In genomic region chr17:77092025-77092424, GRCh38 we compare ENCODE assay signal across 2 cellular contexts.
TF ChIP-seq lines count a peak whose summit lies in the region.

No MANE protein-coding gene starts in this region.

TF ChIP-seq in HepG2, 621 proteins besides CTCF, POLR2A, EP300 and RAD21:
- TF ChIP-seq CREB1 (IDR thresholded peaks at IDR 0.05), result peak; percentile 53; the same call in 1 of the 2 replicates
- no peak for TF ChIP-seq CREB1 (CRISPR knock-in tag; IDR thresholded peaks at IDR 0.05)
- TF ChIP-seq ZNF652 (CRISPR knock-in tag; IDR thresholded peaks at IDR 0.05; ENCODE audit: borderline replicate concordance, low read depth), result no peak
- TF ChIP-seq ETV5 (CRISPR knock-in tag; IDR thresholded peaks at IDR 0.05; ENCODE audit: borderline replicate concordance), result no peak
- no peak for TF ChIP-seq NFKBIZ (CRISPR knock-in tag; IDR thresholded peaks at IDR 0.05)
- TF ChIP-seq FOXO1 (CRISPR knock-in tag; IDR thresholded peaks at IDR 0.05), result no peak
- TF ChIP-seq ELF3 (CRISPR knock-in tag; IDR thresholded peaks at IDR 0.05), result no peak
- peak; percentile 75 for TF ChIP-seq ATF7 (IDR thresholded peaks at IDR 0.05)
- TF ChIP-seq ATF7 (CRISPR knock-in tag; IDR thresholded peaks at IDR 0.05), result no peak
- TF ChIP-seq MAX (IDR thresholded peaks at IDR 0.05), result no peak
- no peak for TF ChIP-seq ZNF605 (CRISPR knock-in tag; IDR thresholded peaks at IDR 0.05)
- no peak for TF ChIP-seq TBX2 (CRISPR knock-in tag; IDR thresholded peaks at IDR 0.05; ENCODE audit: borderline replicate concordance)
TF ChIP-seq in HepG2: peak in this region for 2.

TF ChIP-seq in endothelial cell of umbilical vein, 7 proteins besides CTCF, POLR2A, EP300 and RAD21:
- TF ChIP-seq EZH2 (IDR thresholded peaks at IDR 0.05; ENCODE audit: borderline replicate concordance, low read depth, low read length, severe bottlenecking) (no peak), JUN (IDR thresholded peaks at IDR 0.05; ENCODE audit: borderline replicate concordance, insufficient read depth, insufficient read length, low read depth) (peak; percentile 22), MAX (IDR thresholded peaks at IDR 0.05; ENCODE audit: insufficient read depth, insufficient read length) (no peak), GATA2 (IDR thresholded peaks at IDR 0.05; ENCODE audit: insufficient read depth, insufficient read length, low read depth, low read length) (no peak)
TF ChIP-seq in endothelial cell of umbilical vein: peak in this region for 1.
